ENCODE assay signal across 1 cellular context in genomic region chr16:15714393-15715172, GRCh38.
TF ChIP-seq lines count a peak whose summit lies in the region.

No MANE protein-coding gene starts in this region.

TF ChIP-seq in K562, 482 proteins besides CTCF, POLR2A, EP300 and RAD21 (continued from another document):
- TF ChIP-seq, protein P1, sequence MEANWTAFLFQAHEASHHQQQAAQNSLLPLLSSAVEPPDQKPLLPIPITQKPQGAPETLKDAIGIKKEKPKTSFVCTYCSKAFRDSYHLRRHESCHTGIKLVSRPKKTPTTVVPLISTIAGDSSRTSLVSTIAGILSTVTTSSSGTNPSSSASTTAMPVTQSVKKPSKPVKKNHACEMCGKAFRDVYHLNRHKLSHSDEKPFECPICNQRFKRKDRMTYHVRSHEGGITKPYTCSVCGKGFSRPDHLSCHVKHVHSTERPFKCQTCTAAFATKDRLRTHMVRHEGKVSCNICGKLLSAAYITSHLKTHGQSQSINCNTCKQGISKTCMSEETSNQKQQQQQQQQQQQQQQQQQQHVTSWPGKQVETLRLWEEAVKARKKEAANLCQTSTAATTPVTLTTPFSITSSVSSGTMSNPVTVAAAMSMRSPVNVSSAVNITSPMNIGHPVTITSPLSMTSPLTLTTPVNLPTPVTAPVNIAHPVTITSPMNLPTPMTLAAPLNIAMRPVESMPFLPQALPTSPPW (CRISPR knock-in tag; IDR thresholded peaks at IDR 0.05) = no peak
- TF ChIP-seq TSC22D4 (tag; IDR thresholded peaks at IDR 0.05) = no peak
TF ChIP-seq in K562: peak in this region for 1.
